In the genomic region with DNA sequence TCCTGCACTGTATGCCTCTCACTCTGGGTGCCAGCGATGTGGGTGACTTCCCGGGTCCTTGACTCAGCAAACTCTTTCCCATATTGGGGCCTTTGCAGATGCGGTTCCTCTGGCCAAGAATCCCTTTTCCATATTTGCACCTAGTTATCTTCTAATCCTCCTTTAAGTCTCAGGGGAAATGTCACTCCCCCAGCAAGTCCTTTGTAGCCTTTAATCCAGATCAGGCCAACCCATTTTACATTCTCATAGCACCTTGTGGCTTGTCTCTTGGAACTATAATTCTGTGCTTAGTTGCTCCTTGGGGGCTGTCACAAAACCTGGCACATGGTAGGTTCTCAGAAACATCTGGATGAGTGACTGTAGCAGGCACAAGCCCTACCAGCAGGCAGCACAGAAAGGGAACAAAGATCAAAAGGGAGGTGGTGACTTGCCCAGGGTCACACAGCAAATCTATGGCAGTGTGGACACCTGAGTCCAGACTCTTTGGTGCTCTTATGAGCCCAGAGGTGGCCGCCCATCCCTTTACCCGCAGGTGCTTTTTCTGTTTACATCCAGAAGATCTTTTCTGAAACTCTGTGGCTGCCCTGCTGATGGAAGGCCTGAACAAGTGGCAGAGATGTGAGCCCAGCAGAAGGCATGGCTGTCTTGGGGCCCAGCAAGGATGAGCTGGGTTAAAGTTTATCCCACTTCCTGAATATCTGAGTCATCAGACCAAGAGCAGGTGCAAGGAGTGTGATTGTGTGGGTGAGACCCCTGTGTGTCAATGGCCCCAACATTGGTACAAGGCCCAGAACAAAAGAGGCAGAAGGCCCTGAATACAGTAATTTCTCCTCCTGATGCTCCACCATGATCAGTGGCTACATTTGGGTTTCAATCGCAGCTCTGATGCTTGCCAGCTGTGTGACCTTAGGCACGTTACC, we compare ENCODE assay signal across 13 cellular contexts.
A peak's percentile ranks its signal among the peaks of the same experiment; 100 is the strongest.
DNase-seq lines count a peak whose midpoint lies in the region; ATAC-seq lines count a peak whose summit lies in the region.
"Had no signal": no experiment of that assay in that cellular context is flagged by ENCODE, and none has a peak within 500 bp of the region (broad histone marks: within the 10 kb centered on the region; RNA-seq: fewer than 3 reads in every experiment).

No MANE protein-coding gene starts in this region.

- no peaks in the 10 kb centered on the region for H3K27me3 ChIP-seq in CD4-positive, CD25-positive, alpha-beta regulatory T cell (ENCODE audit: control insufficient read depth, insufficient read depth, low read length)
- H3K27me3 ChIP-seq: suprapubic skin had no signal

- H3K9me3 Mint-ChIP-seq in CD4-positive, CD25-positive, alpha-beta regulatory T cell, result peaks cover 0 to 5% (median 0%) of the 10 kb centered on the region in 7 donors
- H3K9me3 Mint-ChIP-seq: HFFc6, neural crest cell had no signal

- H3K36me3 ChIP-seq in CD4-positive, CD25-positive, alpha-beta regulatory T cell (ENCODE audit: control insufficient read depth, insufficient read depth, low read length), result peaks cover 15% of the 10 kb centered on the region

- H3K9me3 ChIP-seq in CD4-positive, CD25-positive, alpha-beta regulatory T cell (ENCODE audit: control insufficient read depth in 2 of 2, low read length in 2 of 2), result no peaks in the 10 kb centered on the region
- H3K9me3 ChIP-seq: suprapubic skin had no signal

- peaks cover 72% of the 10 kb centered on the region for H3K36me3 Mint-ChIP-seq in CD4-positive, CD25-positive, alpha-beta regulatory T cell

- peak overlapping the region in 2 of 3 donors; percentile 30 to 70 for H3K27ac Mint-ChIP-seq in CD4-positive, CD25-positive, alpha-beta regulatory T cell
- H3K27ac Mint-ChIP-seq: HFFc6 had no signal

- peak in 1 of 3 donors; percentile 26 for DNase-seq in CD4-positive, CD25-positive, alpha-beta regulatory T cell
- DNase-seq in activated T-cell treated with anti-CD3 and anti-CD28 coated beads, Interleukin-2, amount 50 U/mL, for 48 hours, result peak; percentile 53 to 54
- DNase-seq in NCI-H1092 (lab: John Stamatoyannopoulos, UW) (no peak), DMS114 treated with DMSO at 0.1 percent for 48 hours (lab: John Stamatoyannopoulos, UW; ENCODE audit: unreplicated experiment) (no peak), EL (no peak)
- DNase-seq: CD4-positive, alpha-beta memory T cell; HFFc6; left cardiac atrium had no signal

- H3K27me3 Mint-ChIP-seq in CD4-positive, CD25-positive, alpha-beta regulatory T cell, result no peaks in the 10 kb centered on the region
- H3K27me3 Mint-ChIP-seq: CD4-positive, alpha-beta memory T cell had no signal

- no peak overlapping the region for H3K4me3 ChIP-seq in CD4-positive, CD25-positive, alpha-beta regulatory T cell (ENCODE audit: low read depth, low read length)
- H3K4me3 ChIP-seq: suprapubic skin had no signal

- peaks cover 4 to 10% (median 7%) of the 10 kb centered on the region in 4 donors for H3K4me1 Mint-ChIP-seq in CD4-positive, CD25-positive, alpha-beta regulatory T cell
- H3K4me1 Mint-ChIP-seq: CD4-positive, alpha-beta memory T cell; neural crest cell had no signal

- ATAC-seq in CD4-positive, CD25-positive, alpha-beta regulatory T cell (ENCODE audit: low read depth in 2 of 2), result no peak
- ATAC-seq in GM19023 (IDR thresholded peaks at IDR 0.05; ENCODE audit: unreplicated experiment) (peak; percentile 57), HG03175 (IDR thresholded peaks at IDR 0.05; ENCODE audit: unreplicated experiment) (peak; percentile 66), esophagus mucosa (no peak)
- ATAC-seq: left cardiac atrium had no signal

- no peak overlapping the region for H3K27ac ChIP-seq in CD4-positive, CD25-positive, alpha-beta regulatory T cell (ENCODE audit: insufficient read depth, low read length, poor library complexity, severe bottlenecking)
- H3K27ac ChIP-seq: suprapubic skin had no signal

- no peaks in the 10 kb centered on the region for H3K4me1 ChIP-seq in CD4-positive, CD25-positive, alpha-beta regulatory T cell (ENCODE audit: control insufficient read depth, insufficient read depth, low read length, poor library complexity, severe bottlenecking)

- H3K4me3 Mint-ChIP-seq in CD4-positive, CD25-positive, alpha-beta regulatory T cell, result no peak overlapping the region
- H3K4me3 Mint-ChIP-seq: CD4-positive, alpha-beta memory T cell; HFFc6; neural crest cell had no signal

Comparison
In these comparisons a context has a peak if more than half of its experiments do, and no peak if none do; other contexts are left out.
1. ATAC-seq: peak in GM19023 (single experiment) and HG03175 (single experiment); none in CD4-positive, CD25-positive, alpha-beta regulatory T cell (0 of 2) and esophagus mucosa (single experiment).
2. DNase-seq: peak in activated T-cell treated with anti-CD3 and anti-CD28 coated beads, Interleukin-2, amount 50 U/mL, for 48 hours (2 of 2); none in NCI-H1092 (single experiment), DMS114 treated with DMSO at 0.1 percent for 48 hours (single experiment) and EL (single experiment).